ENCODE assay signal across 11 cellular contexts in the genomic region with DNA sequence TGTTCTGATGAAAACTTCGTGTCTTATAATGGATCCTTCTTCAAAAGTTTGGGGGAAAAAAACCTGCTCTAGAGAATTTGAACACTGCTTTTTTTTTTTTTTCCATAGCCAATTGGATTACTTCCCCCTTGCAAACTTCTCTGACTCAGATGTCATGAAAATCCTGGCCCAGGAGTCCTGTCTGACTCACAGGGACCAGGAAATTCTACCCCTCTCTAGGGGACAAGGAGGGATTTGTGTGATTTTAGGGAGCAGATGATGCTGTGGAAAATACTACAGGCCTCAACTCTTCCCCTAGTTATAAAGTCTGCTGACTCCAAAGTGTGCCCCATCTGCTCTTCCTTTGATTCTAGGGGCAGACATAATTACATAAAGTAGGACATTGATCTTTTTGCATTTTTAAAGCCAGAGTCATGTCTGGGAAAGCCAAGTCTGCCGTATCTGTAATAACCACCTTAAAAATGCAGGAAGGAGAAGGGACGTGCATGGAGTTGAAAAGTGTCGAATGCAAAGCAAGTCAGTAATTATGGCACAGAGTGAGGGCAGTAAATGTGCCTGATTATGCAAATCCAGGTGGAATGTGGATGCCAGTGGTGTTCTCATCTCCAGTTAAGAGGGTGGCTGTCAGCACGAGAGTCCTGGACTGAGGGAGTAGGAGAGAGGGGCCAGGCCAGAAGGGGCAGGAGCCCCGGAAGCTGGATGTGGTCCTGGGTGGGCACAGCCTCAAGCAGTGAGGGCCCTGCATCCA.
A peak's percentile ranks its signal among the peaks of the same experiment; 100 is the strongest.
DNase-seq lines count a peak whose midpoint lies in the region; ATAC-seq and TF ChIP-seq lines count a peak whose summit lies in the region.
"Had no signal": no experiment of that assay in that cellular context is flagged by ENCODE, and none has a peak within 500 bp of the region (broad histone marks: within the 10 kb centered on the region; RNA-seq: fewer than 3 reads in every experiment).

No MANE protein-coding gene starts in this region.

- H3K4me3 ChIP-seq in HEK293 (ENCODE audit: low read depth, low read length), result no peak overlapping the region
- no peak overlapping the region for H3K4me3 ChIP-seq in skin epidermis

- peaks cover 15% of the 10 kb centered on the region for H3K27me3 Mint-ChIP-seq in CD4-positive, alpha-beta T cell
- H3K27me3 Mint-ChIP-seq: stimulated activated naive CD8-positive, alpha-beta T cell treated with anti-CD3 and anti-CD28 coated beads, Interleukin-15, amount 100 ng/mL, for 72 hours had no signal

- H3K27ac ChIP-seq in HEK293 (ENCODE audit: extremely low read depth, low read depth, low read length) (no peak overlapping the region), skin epidermis (peak overlapping the region in 13 of 21 experiments; percentile 19 to 73 (median 47))
- H3K27ac ChIP-seq in CD4-positive, alpha-beta T cell (ENCODE audit: low read depth, low read length), result no peak overlapping the region

- no peaks in the 10 kb centered on the region for H3K9me3 ChIP-seq in HEK293 (ENCODE audit: control insufficient read depth, insufficient read depth, low read depth, low read length)
- no peaks in the 10 kb centered on the region for H3K9me3 ChIP-seq in CD4-positive, alpha-beta T cell (ENCODE audit: control insufficient read depth, low read length)

- no peak overlapping the region for H3K4me3 Mint-ChIP-seq in CD4-positive, alpha-beta T cell
- H3K4me3 Mint-ChIP-seq: stimulated activated naive CD8-positive, alpha-beta T cell treated with anti-CD3 and anti-CD28 coated beads, Interleukin-15, amount 100 ng/mL, for 72 hours had no signal

- no peak overlapping the region for H3K27ac Mint-ChIP-seq in CD4-positive, alpha-beta T cell
- H3K27ac Mint-ChIP-seq: stimulated activated naive CD8-positive, alpha-beta T cell treated with anti-CD3 and anti-CD28 coated beads, Interleukin-15, amount 100 ng/mL, for 72 hours had no signal

- no peaks in the 10 kb centered on the region for H3K9me3 Mint-ChIP-seq in CD4-positive, alpha-beta T cell

- intact Hi-C loops in CD4-positive, alpha-beta T cell (cut with DNase I, micrococcal nuclease), result no loop called here

- no peaks in the 10 kb centered on the region for H3K36me3 Mint-ChIP-seq in CD4-positive, alpha-beta T cell (ENCODE audit: low read depth)

- peak; percentile 91 for DNase-seq in RPMI7951 (ENCODE audit: low read depth)
- DNase-seq in fibroblast of peridontal ligament (ENCODE audit: extremely low read depth), result peak; percentile 91
- DNase-seq in CD4-positive, alpha-beta T cell, result no peak
- DNase-seq in NK-92 treated with Interleukin-12 subunit alpha and Interleukin-12 subunit beta, amount 100 ng/mL, for 24 hours (lab: John Stamatoyannopoulos, UW), result no peak
- DNase-seq: cerebellar nuclear complex; NCI-H1092 treated with DMSO at 0.1 percent for 48 hours; stimulated activated naive CD8-positive, alpha-beta T cell treated with anti-CD3 and anti-CD28 coated beads, Interleukin-15, amount 100 ng/mL, for 72 hours had no signal

- POLR2A ChIA-PET in HEK293 (lab: Yijun Ruan, JAX), result no interaction called here
- POLR2A ChIA-PET in CD4-positive, alpha-beta T cell (lab: Charles Lee), result no interaction called here

- peaks cover under 1% of the 10 kb centered on the region for H3K27me3 ChIP-seq in CD4-positive, alpha-beta T cell (ENCODE audit: control insufficient read depth, insufficient read depth, low read length)

- H3K36me3 ChIP-seq in HEK293 (ENCODE audit: control insufficient read depth in 2 of 2, insufficient read depth in 1 of 2, low read length in 2 of 2), result no peaks in the 10 kb centered on the region

- no peak for TF ChIP-seq CTCF in HEK293 (tag by site-specific recombination; IDR thresholded peaks at IDR 0.05)
- no peak for TF ChIP-seq CTCF in CD4-positive, alpha-beta T cell (IDR thresholded peaks at IDR 0.05)

- CTCF ChIA-PET in HEK293 (lab: Yijun Ruan, JAX), result interaction anchor here (0.9 kb wide), 1 partner anchor 143 kb away, joined by 3 read pairs; no protein-coding TSS in a partner anchor
- CTCF ChIA-PET in CD4-positive, alpha-beta T cell (lab: Charles Lee), result no interaction called here

- no peaks in the 10 kb centered on the region for H3K4me1 ChIP-seq in HEK293 (ENCODE audit: control insufficient read depth, insufficient read depth, low read length)

- ATAC-seq in GM19395 (IDR thresholded peaks at IDR 0.05; ENCODE audit: unreplicated experiment), result no peak
- ATAC-seq in CD4-positive, alpha-beta T cell (ENCODE audit: poor library complexity), result no peak
- ATAC-seq in HG03095 (IDR thresholded peaks at IDR 0.05; ENCODE audit: unreplicated experiment), result no peak
- ATAC-seq: stimulated activated naive CD8-positive, alpha-beta T cell treated with anti-CD3 and anti-CD28 coated beads, Interleukin-15, amount 100 ng/mL, for 72 hours had no signal

- H3K4me1 Mint-ChIP-seq in CD4-positive, alpha-beta T cell (ENCODE audit: low read depth), result no peaks in the 10 kb centered on the region
- H3K4me1 Mint-ChIP-seq: stimulated activated naive CD8-positive, alpha-beta T cell treated with anti-CD3 and anti-CD28 coated beads, Interleukin-15, amount 100 ng/mL, for 72 hours had no signal

TF ChIP-seq in HEK293, 187 proteins besides CTCF, POLR2A, EP300 and RAD21:
- TF ChIP-seq ZNF701 (tag by site-specific recombination; IDR thresholded peaks at IDR 0.05) (no peak), ZNF19 (tag by site-specific recombination; IDR thresholded peaks at IDR 0.05; ENCODE audit: low read depth) (no peak), ZNF140 (tag by site-specific recombination; IDR thresholded peaks at IDR 0.05) (no peak), KLF7 (tag by site-specific recombination; IDR thresholded peaks at IDR 0.05; ENCODE audit: borderline replicate concordance) (no peak), ZBTB48 (tag by site-specific recombination; IDR thresholded peaks at IDR 0.05) (0 out of 2 replicates have a peak, but pooled peaks have one; percentile 21), GLIS1 (tag by site-specific recombination; IDR thresholded peaks at IDR 0.05) (peak; percentile 40; the same call in 1 of the 2 replicates), GFI1B (tag by site-specific recombination; IDR thresholded peaks at IDR 0.05) (0 out of 2 replicates have a peak, but pooled peaks have one; percentile 34), ZNF768 (tag by site-specific recombination; IDR thresholded peaks at IDR 0.05) (no peak)
- TF ChIP-seq, protein P1, sequence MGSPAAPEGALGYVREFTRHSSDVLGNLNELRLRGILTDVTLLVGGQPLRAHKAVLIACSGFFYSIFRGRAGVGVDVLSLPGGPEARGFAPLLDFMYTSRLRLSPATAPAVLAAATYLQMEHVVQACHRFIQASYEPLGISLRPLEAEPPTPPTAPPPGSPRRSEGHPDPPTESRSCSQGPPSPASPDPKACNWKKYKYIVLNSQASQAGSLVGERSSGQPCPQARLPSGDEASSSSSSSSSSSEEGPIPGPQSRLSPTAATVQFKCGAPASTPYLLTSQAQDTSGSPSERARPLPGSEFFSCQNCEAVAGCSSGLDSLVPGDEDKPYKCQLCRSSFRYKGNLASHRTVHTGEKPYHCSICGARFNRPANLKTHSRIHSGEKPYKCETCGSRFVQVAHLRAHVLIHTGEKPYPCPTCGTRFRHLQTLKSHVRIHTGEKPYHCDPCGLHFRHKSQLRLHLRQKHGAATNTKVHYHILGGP (tag by site-specific recombination; IDR thresholded peaks at IDR 0.05), result no peak
TF ChIP-seq in HEK293: peak in this region for 3.

Comparison
In these comparisons a context has a peak if more than half of its experiments do, and no peak if none do; other contexts are left out.
1. H3K27ac ChIP-seq: peak in skin epidermis (13 of 21); none in HEK293 (single experiment) and CD4-positive, alpha-beta T cell (single experiment).
2. DNase-seq: peak in RPMI7951 (single experiment) and fibroblast of peridontal ligament (single experiment); none in CD4-positive, alpha-beta T cell (0 of 10) and NK-92 treated with Interleukin-12 subunit alpha and Interleukin-12 subunit beta, amount 100 ng/mL, for 24 hours (single experiment).